ENCODE assay signal across 9 cellular contexts in genomic region chr21:34807146-34807880, GRCh38.
A peak's percentile ranks its signal among the peaks of the same experiment; 100 is the strongest.
DNase-seq lines count a peak whose midpoint lies in the region; ATAC-seq and TF ChIP-seq lines count a peak whose summit lies in the region.
"Had no signal": no experiment of that assay in that cellular context is flagged by ENCODE, and none has a peak within 500 bp of the region (broad histone marks: within the 10 kb centered on the region; RNA-seq: fewer than 3 reads in every experiment).

No MANE protein-coding gene starts in this region.

- H3K4me3 Mint-ChIP-seq in effector memory CD8-positive, alpha-beta T cell: peak overlapping the region; percentile 70 to 74

- H3K4me3 ChIP-seq in smooth muscle cell: no peak overlapping the region

- H3K9me3 Mint-ChIP-seq in effector memory CD8-positive, alpha-beta T cell: no peaks in the 10 kb centered on the region

- peaks cover under 1% of the 10 kb centered on the region for H3K4me1 ChIP-seq in smooth muscle cell (ENCODE audit: low read depth)

- TF ChIP-seq CTCF in smooth muscle cell (IDR thresholded peaks at IDR 0.05; ENCODE audit: borderline replicate concordance, insufficient read depth, poor library complexity, severe bottlenecking): no peak

- H3K9me3 ChIP-seq in smooth muscle cell (replicated peaks; ENCODE audit: low read depth): peaks cover 10% of the 10 kb centered on the region

- H3K9ac ChIP-seq in smooth muscle cell (ENCODE audit: low read depth): peak overlapping the region; percentile 96
- H3K9ac ChIP-seq: KMS-11 had no signal

- peak overlapping the region; percentile 100 for H3K27ac ChIP-seq in smooth muscle cell (ENCODE audit: low read depth)
- H3K27ac ChIP-seq: KMS-11 had no signal

- peak; percentile 48 for ATAC-seq in HG03520 (IDR thresholded peaks at IDR 0.05; ENCODE audit: unreplicated experiment)
- ATAC-seq in effector memory CD8-positive, alpha-beta T cell (replicated peaks): peak; percentile 83
- no peak for ATAC-seq in GM21515 (IDR thresholded peaks at IDR 0.05; ENCODE audit: unreplicated experiment)
- no peak for ATAC-seq in GM18519 (IDR thresholded peaks at IDR 0.05; ENCODE audit: low FRiP score, unreplicated experiment)
- ATAC-seq in HG02623 (IDR thresholded peaks at IDR 0.05; ENCODE audit: unreplicated experiment): no peak

- peaks cover 40% of the 10 kb centered on the region for H3K36me3 Mint-ChIP-seq in effector memory CD8-positive, alpha-beta T cell (ENCODE audit: insufficient read depth)

- H2AFZ ChIP-seq in smooth muscle cell (ENCODE audit: low read depth): no peak overlapping the region

- peaks cover 44% of the 10 kb centered on the region for H3K79me2 ChIP-seq in smooth muscle cell (ENCODE audit: low read depth)

- peaks cover 17% of the 10 kb centered on the region for H3K36me3 ChIP-seq in smooth muscle cell (ENCODE audit: low read depth)

- H3K4me2 ChIP-seq in smooth muscle cell: peak overlapping the region; percentile 64
- H3K4me2 ChIP-seq: KMS-11 had no signal

- H3K4me1 Mint-ChIP-seq in effector memory CD8-positive, alpha-beta T cell (ENCODE audit: low read depth in 2 of 2): peaks cover 67 to 92% of the 10 kb centered on the region in 2 donors

- peak overlapping the region; percentile 96 to 97 for H3K27ac Mint-ChIP-seq in effector memory CD8-positive, alpha-beta T cell

- H3K27me3 ChIP-seq in smooth muscle cell (ENCODE audit: low read depth): no peaks in the 10 kb centered on the region

- peaks cover 91% of the 10 kb centered on the region for H4K20me1 ChIP-seq in smooth muscle cell (ENCODE audit: low read depth)

- H3F3A ChIP-seq in smooth muscle cell (ENCODE audit: low read depth): peaks cover 61% of the 10 kb centered on the region

- H3K27me3 Mint-ChIP-seq in effector memory CD8-positive, alpha-beta T cell: no peaks in the 10 kb centered on the region

- DNase-seq in GM04504 (ENCODE audit: low read depth): peak; percentile 90
- DNase-seq in activated CD4-positive, alpha-beta T cell treated with anti-CD3 and anti-CD28 coated beads, Interleukin-2, amount 50 U/mL, for 1 hour: peak; percentile 51
- DNase-seq in effector memory CD8-positive, alpha-beta T cell: peak; percentile 35 to 53 (median 46)
- DNase-seq in smooth muscle cell (lab: John Stamatoyannopoulos, UW; ENCODE audit: unreplicated experiment): no peak

- WGBS in smooth muscle cell (ENCODE audit: low lambda C conversion rate): 80% methylated on average over 7 of the region's 7 CpGs

Comparison
In these comparisons a context has a peak if more than half of its experiments do, and no peak if none do; other contexts are left out.
1. ATAC-seq: peak in HG03520 (single experiment) and effector memory CD8-positive, alpha-beta T cell (single experiment); none in GM21515 (single experiment), GM18519 (single experiment) and HG02623 (single experiment).